ENCODE assay signal across 19 cellular contexts in genomic region chr2:106116248-106116647, GRCh38.
DNase-seq lines count a peak whose midpoint lies in the region; ATAC-seq, FAIRE-seq and TF ChIP-seq lines count a peak whose summit lies in the region.
"Had no signal": no experiment of that assay in that cellular context is flagged by ENCODE, and none has a peak within 500 bp of the region (broad histone marks: within the 10 kb centered on the region; RNA-seq: fewer than 3 reads in every experiment).

No MANE protein-coding gene starts in this region.

- no peak for DNase-seq in activated CD8-positive, alpha-beta T cell treated with anti-CD3 and anti-CD28 coated beads for 36 hours
- no peak for DNase-seq in activated CD8-positive, alpha-beta T cell treated with anti-CD3 and anti-CD28 coated beads, Interleukin-2, amount 10 ng/mL, durations not matched to agents 7 days and 5 days
- DNase-seq in CD4-positive, alpha-beta T cell, result no peak
- DNase-seq in astrocyte (ENCODE audit: low read depth) (no peak), germinal center (ENCODE audit: low spot score) (no peak), T-cell (no peak)
- no peak for DNase-seq in naive thymus-derived CD4-positive, alpha-beta T cell
- DNase-seq in activated CD4-positive, alpha-beta T cell treated with anti-CD3 and anti-CD28 coated beads, Interleukin-2, amount 50 U/mL, for 48 hours, result no peak
- DNase-seq: Calu3, NCI-H1048, NCI-H146, NCI-H226, NCI-H69 had no signal

- H3K27me3 ChIP-seq in CD4-positive, alpha-beta T cell (ENCODE audit: control insufficient read depth, insufficient read depth, low read length), result no peaks in the 10 kb centered on the region
- H3K27me3 ChIP-seq in astrocyte (ENCODE audit: insufficient read depth, low read length), result no peaks in the 10 kb centered on the region
- no peaks in the 10 kb centered on the region for H3K27me3 ChIP-seq in naive thymus-derived CD4-positive, alpha-beta T cell (ENCODE audit: control insufficient read depth in 2 of 2, insufficient read depth in 2 of 2, low read length in 2 of 2)
- H3K27me3 ChIP-seq: BLaER1 had no signal

- H3K4me3 ChIP-seq in astrocyte (ENCODE audit: insufficient read depth, low read depth, low read length), result no peak overlapping the region
- H3K4me3 ChIP-seq in naive thymus-derived CD4-positive, alpha-beta T cell (ENCODE audit: low read length), result no peak overlapping the region
- H3K4me3 ChIP-seq: BLaER1, GM12878, GM23338 had no signal

- CTCF ChIA-PET in activated CD8-positive, alpha-beta T cell treated with anti-CD3 and anti-CD28 coated beads for 36 hours (lab: Charles Lee), result no interaction called here
- CTCF ChIA-PET in activated CD8-positive, alpha-beta T cell treated with anti-CD3 and anti-CD28 coated beads, Interleukin-2, amount 10 ng/mL, durations not matched to agents 7 days and 5 days (lab: Charles Lee), result no interaction called here
- CTCF ChIA-PET in CD4-positive, alpha-beta T cell (lab: Charles Lee), result interaction anchor here (0.6 kb wide), 1 partner anchor 27 kb away, joined by 3 read pairs; no protein-coding TSS in a partner anchor
- CTCF ChIA-PET in naive thymus-derived CD4-positive, alpha-beta T cell (lab: Charles Lee), result no interaction called here
- CTCF ChIA-PET in T-cell (lab: Charles Lee), result no interaction called here

- H3K4me1 Mint-ChIP-seq in activated CD8-positive, alpha-beta T cell treated with anti-CD3 and anti-CD28 coated beads for 36 hours (ENCODE audit: low read depth), result peaks cover 20% of the 10 kb centered on the region
- H3K4me1 Mint-ChIP-seq in activated CD8-positive, alpha-beta T cell treated with anti-CD3 and anti-CD28 coated beads, Interleukin-2, amount 10 ng/mL, durations not matched to agents 7 days and 5 days (ENCODE audit: low read depth), result peaks cover 12% of the 10 kb centered on the region
- peaks cover 6% of the 10 kb centered on the region for H3K4me1 Mint-ChIP-seq in CD4-positive, alpha-beta T cell (ENCODE audit: low read depth)
- peaks cover 16% of the 10 kb centered on the region for H3K4me1 Mint-ChIP-seq in astrocyte (ENCODE audit: low read depth, unreplicated experiment)
- H3K4me1 Mint-ChIP-seq in naive thymus-derived CD4-positive, alpha-beta T cell, result peaks cover 0 to 16% (median 5%) of the 10 kb centered on the region in 7 donors
- H3K4me1 Mint-ChIP-seq in T-cell, result peaks cover 5 to 22% (median 5%) of the 10 kb centered on the region in 3 donors

- H3K9me3 Mint-ChIP-seq in activated CD8-positive, alpha-beta T cell treated with anti-CD3 and anti-CD28 coated beads for 36 hours, result no peaks in the 10 kb centered on the region
- no peaks in the 10 kb centered on the region for H3K9me3 Mint-ChIP-seq in activated CD8-positive, alpha-beta T cell treated with anti-CD3 and anti-CD28 coated beads, Interleukin-2, amount 10 ng/mL, durations not matched to agents 7 days and 5 days (ENCODE audit: insufficient read depth)
- H3K9me3 Mint-ChIP-seq in CD4-positive, alpha-beta T cell, result no peaks in the 10 kb centered on the region
- H3K9me3 Mint-ChIP-seq in astrocyte (ENCODE audit: unreplicated experiment) (no peaks in the 10 kb centered on the region), T-cell (no peaks in the 10 kb centered on the region)
- no peaks in the 10 kb centered on the region for H3K9me3 Mint-ChIP-seq in naive thymus-derived CD4-positive, alpha-beta T cell
- H3K9me3 Mint-ChIP-seq: GM23338 had no signal

- peaks cover 21% of the 10 kb centered on the region for H4K20me1 ChIP-seq in astrocyte (ENCODE audit: insufficient read depth, low read length)

- no peaks in the 10 kb centered on the region for H3K79me2 ChIP-seq in astrocyte (ENCODE audit: insufficient read depth, low read length)

- H3K4me2 ChIP-seq in astrocyte (ENCODE audit: low read length), result no peak overlapping the region
- H3K4me2 ChIP-seq: BLaER1, GM23338 had no signal

- no peak overlapping the region for H3K4me3 Mint-ChIP-seq in activated CD8-positive, alpha-beta T cell treated with anti-CD3 and anti-CD28 coated beads for 36 hours
- no peak overlapping the region for H3K4me3 Mint-ChIP-seq in activated CD8-positive, alpha-beta T cell treated with anti-CD3 and anti-CD28 coated beads, Interleukin-2, amount 10 ng/mL, durations not matched to agents 7 days and 5 days
- H3K4me3 Mint-ChIP-seq in CD4-positive, alpha-beta T cell, result no peak overlapping the region
- no peak overlapping the region for H3K4me3 Mint-ChIP-seq in astrocyte (ENCODE audit: unreplicated experiment)
- H3K4me3 Mint-ChIP-seq in naive thymus-derived CD4-positive, alpha-beta T cell, result no peak overlapping the region
- H3K4me3 Mint-ChIP-seq in T-cell, result no peak overlapping the region
- H3K4me3 Mint-ChIP-seq: GM23338 had no signal

- no peaks in the 10 kb centered on the region for H3K27me3 Mint-ChIP-seq in activated CD8-positive, alpha-beta T cell treated with anti-CD3 and anti-CD28 coated beads for 36 hours
- H3K27me3 Mint-ChIP-seq in activated CD8-positive, alpha-beta T cell treated with anti-CD3 and anti-CD28 coated beads, Interleukin-2, amount 10 ng/mL, durations not matched to agents 7 days and 5 days (ENCODE audit: low read depth), result no peaks in the 10 kb centered on the region
- H3K27me3 Mint-ChIP-seq in CD4-positive, alpha-beta T cell, result no peaks in the 10 kb centered on the region
- H3K27me3 Mint-ChIP-seq in astrocyte (ENCODE audit: low read depth, unreplicated experiment), result no peaks in the 10 kb centered on the region
- H3K27me3 Mint-ChIP-seq in naive thymus-derived CD4-positive, alpha-beta T cell, result no peaks in the 10 kb centered on the region
- H3K27me3 Mint-ChIP-seq in T-cell, result no peaks in the 10 kb centered on the region

- H3K4me1 ChIP-seq in astrocyte (ENCODE audit: insufficient read depth, low read length), result peaks cover 11% of the 10 kb centered on the region
- no peaks in the 10 kb centered on the region for H3K4me1 ChIP-seq in naive thymus-derived CD4-positive, alpha-beta T cell (ENCODE audit: control insufficient read depth in 2 of 2, insufficient read depth in 2 of 2, low read length in 2 of 2)

- H2AFZ ChIP-seq in astrocyte (ENCODE audit: low read depth, low read length), result no peak overlapping the region
- H2AFZ ChIP-seq: GM23338 had no signal

- peak overlapping the region; percentile 21 for H3K27ac Mint-ChIP-seq in activated CD8-positive, alpha-beta T cell treated with anti-CD3 and anti-CD28 coated beads for 36 hours
- H3K27ac Mint-ChIP-seq in activated CD8-positive, alpha-beta T cell treated with anti-CD3 and anti-CD28 coated beads, Interleukin-2, amount 10 ng/mL, durations not matched to agents 7 days and 5 days, result no peak overlapping the region
- H3K27ac Mint-ChIP-seq in CD4-positive, alpha-beta T cell, result peak overlapping the region; percentile 40
- H3K27ac Mint-ChIP-seq in astrocyte (ENCODE audit: unreplicated experiment) (peak overlapping the region; percentile 6), T-cell (peak overlapping the region in 1 of 2 donors; percentile 30)
- H3K27ac Mint-ChIP-seq in naive thymus-derived CD4-positive, alpha-beta T cell, result peak overlapping the region in 5 of 9 donors; percentile 25 to 70 (median 51)
- H3K27ac Mint-ChIP-seq: GM23338 had no signal

- intact Hi-C loops in activated CD8-positive, alpha-beta T cell treated with anti-CD3 and anti-CD28 coated beads for 36 hours (cut with micrococcal nuclease), result no loop called here
- intact Hi-C loops in CD4-positive, alpha-beta T cell (cut with DNase I, micrococcal nuclease), result no loop called here
- intact Hi-C loops in naive thymus-derived CD4-positive, alpha-beta T cell (cut with micrococcal nuclease), result no loop called here

- POLR2A ChIA-PET in activated CD8-positive, alpha-beta T cell treated with anti-CD3 and anti-CD28 coated beads for 36 hours (lab: Charles Lee), result no interaction called here
- POLR2A ChIA-PET in activated CD8-positive, alpha-beta T cell treated with anti-CD3 and anti-CD28 coated beads, Interleukin-2, amount 10 ng/mL, durations not matched to agents 7 days and 5 days (lab: Charles Lee), result no interaction called here
- POLR2A ChIA-PET in CD4-positive, alpha-beta T cell (lab: Charles Lee), result no interaction called here
- POLR2A ChIA-PET in naive thymus-derived CD4-positive, alpha-beta T cell (lab: Charles Lee), result no interaction called here
- POLR2A ChIA-PET in T-cell (lab: Charles Lee), result interaction anchor here in 1 of 2 donors (0.6 kb wide), 1 partner anchor 416 kb away, joined by 6 read pairs; no protein-coding TSS in a partner anchor

- no peaks in the 10 kb centered on the region for H3K36me3 ChIP-seq in astrocyte (ENCODE audit: insufficient read depth, low read length)
- peaks cover 0 to 85% (median 13%) of the 10 kb centered on the region in 3 experiments for H3K36me3 ChIP-seq in naive thymus-derived CD4-positive, alpha-beta T cell (ENCODE audit: control insufficient read depth in 2 of 3, insufficient read depth in 3 of 3, low read length in 3 of 3)

- no peak overlapping the region for H3K9ac ChIP-seq in astrocyte (ENCODE audit: low read length)
- H3K9ac ChIP-seq: BLaER1 had no signal

- TF ChIP-seq CTCF in activated CD8-positive, alpha-beta T cell treated with anti-CD3 and anti-CD28 coated beads for 36 hours (IDR thresholded peaks at IDR 0.05), result no peak
- TF ChIP-seq CTCF in CD4-positive, alpha-beta T cell (IDR thresholded peaks at IDR 0.05), result no peak
- TF ChIP-seq CTCF in astrocyte (IDR thresholded peaks at IDR 0.05; ENCODE audit: insufficient read depth, low read depth, low read length), result no peak

- no peak for ATAC-seq in activated CD8-positive, alpha-beta T cell treated with anti-CD3 and anti-CD28 coated beads for 36 hours
- ATAC-seq in activated CD8-positive, alpha-beta T cell treated with anti-CD3 and anti-CD28 coated beads, Interleukin-2, amount 10 ng/mL, durations not matched to agents 7 days and 5 days, result no peak
- no peak for ATAC-seq in CD4-positive, alpha-beta T cell (ENCODE audit: poor library complexity)
- no peak for ATAC-seq in naive thymus-derived CD4-positive, alpha-beta T cell
- no peak for ATAC-seq in T-cell (replicated peaks in 1 of 4)
- ATAC-seq: GM12878, GM23338 had no signal

- no peaks in the 10 kb centered on the region for H3K9me3 ChIP-seq in CD4-positive, alpha-beta T cell (ENCODE audit: control insufficient read depth, low read length)
- no peaks in the 10 kb centered on the region for H3K9me3 ChIP-seq in astrocyte (ENCODE audit: insufficient read depth, low read depth, low read length)
- no peaks in the 10 kb centered on the region for H3K9me3 ChIP-seq in naive thymus-derived CD4-positive, alpha-beta T cell (ENCODE audit: control insufficient read depth in 2 of 3, low read length in 3 of 3)
- H3K9me3 ChIP-seq: BLaER1 had no signal

- no peak for FAIRE-seq in astrocyte (lab: Jason Lieb, UNC)
- FAIRE-seq: GM12878, GM18507, HTR-8/SVneo had no signal

- H3K36me3 Mint-ChIP-seq in activated CD8-positive, alpha-beta T cell treated with anti-CD3 and anti-CD28 coated beads for 36 hours (ENCODE audit: low read depth), result peaks cover 18% of the 10 kb centered on the region
- peaks cover 68% of the 10 kb centered on the region for H3K36me3 Mint-ChIP-seq in activated CD8-positive, alpha-beta T cell treated with anti-CD3 and anti-CD28 coated beads, Interleukin-2, amount 10 ng/mL, durations not matched to agents 7 days and 5 days (ENCODE audit: low read depth)
- H3K36me3 Mint-ChIP-seq in CD4-positive, alpha-beta T cell (ENCODE audit: low read depth), result peaks cover 86% of the 10 kb centered on the region
- H3K36me3 Mint-ChIP-seq in astrocyte (ENCODE audit: low read depth, unreplicated experiment) (peaks cover 25% of the 10 kb centered on the region), T-cell (peaks cover 27% of the 10 kb centered on the region)
- peaks cover 4 to 33% (median 5%) of the 10 kb centered on the region in 5 donors for H3K36me3 Mint-ChIP-seq in naive thymus-derived CD4-positive, alpha-beta T cell

- no peak overlapping the region for H3K27ac ChIP-seq in CD4-positive, alpha-beta T cell (ENCODE audit: low read depth, low read length)
- no peak overlapping the region for H3K27ac ChIP-seq in astrocyte (ENCODE audit: low read depth, low read length)
- no peak overlapping the region for H3K27ac ChIP-seq in naive thymus-derived CD4-positive, alpha-beta T cell (ENCODE audit: low read depth, low read length)
- H3K27ac ChIP-seq: 22Rv1, BLaER1 had no signal
